In genomic region chr15:95875141-95875643, GRCh38 we compare ENCODE assay signal across 10 cellular contexts.
DNase-seq lines count a peak whose midpoint lies in the region; ATAC-seq and TF ChIP-seq lines count a peak whose summit lies in the region.
"Had no signal": no experiment of that assay in that cellular context is flagged by ENCODE, and none has a peak within 500 bp of the region (broad histone marks: within the 10 kb centered on the region; RNA-seq: fewer than 3 reads in every experiment).

No MANE protein-coding gene starts in this region.

- no peaks in the 10 kb centered on the region for H3K9me3 Mint-ChIP-seq in mesothelial cell of epicardium

- no peak overlapping the region for H2BK120ac ChIP-seq in mesenchymal stem cell (ENCODE audit: low read depth, low read length)

- WGBS in mesenchymal stem cell: 96% methylated on average over 4 of the region's 5 CpGs

- H2BK12ac ChIP-seq in mesenchymal stem cell (ENCODE audit: low read length in 2 of 2): no peak overlapping the region

- DNase-seq in central memory CD4-positive, alpha-beta T cell: peak; percentile 37
- no peak for DNase-seq in mesothelial cell of epicardium (ENCODE audit: low spot score in 2 of 2, unreplicated experiment in 2 of 2)
- DNase-seq in activated CD4-positive, alpha-beta T cell treated with anti-CD3 and anti-CD28 coated beads for 4 hours: no peak
- no peak for DNase-seq in activated CD4-positive, CD25-positive, alpha-beta regulatory T cell treated with anti-CD3 and anti-CD28 coated beads, Interleukin-2, amount 50 U/mL, for 72 hours
- no peak for DNase-seq in mesenchymal stem cell
- DNase-seq: activated naive CD4-positive, alpha-beta T cell treated with Interleukin-2 at 50 U/mL for 16 hours; islet precursor cell had no signal

- H2AFZ ChIP-seq in KMS-11 (ENCODE audit: low read depth) (peak overlapping the region; percentile 25), mesenchymal stem cell (ENCODE audit: low read depth, low read length) (no peak overlapping the region)

- peak overlapping the region; percentile 84 for H3K27ac Mint-ChIP-seq in mesothelial cell of epicardium

- no peak overlapping the region for H4K91ac ChIP-seq in mesenchymal stem cell (ENCODE audit: low read length)

- H3K4me3 ChIP-seq in BLaER1 treated with 17β-estradiol and CSF1 and Interleukin-3, amounts not matched to agents 10 nM and 100 nM: no peak overlapping the region
- H3K4me3 ChIP-seq in KMS-11 (IDR thresholded peaks at IDR 0.05; ENCODE audit: insufficient read depth, low read depth, low read length) (no peak overlapping the region), mesenchymal stem cell (ENCODE audit: insufficient read depth in 1 of 2, low read depth in 1 of 2, low read length in 2 of 2) (no peak overlapping the region)

- no peaks in the 10 kb centered on the region for H3K27me3 Mint-ChIP-seq in mesothelial cell of epicardium (ENCODE audit: low read depth)

- H2BK15ac ChIP-seq in mesenchymal stem cell (ENCODE audit: low read depth, poor library complexity, severe bottlenecking): no peak overlapping the region

- no peaks in the 10 kb centered on the region for H3K36me3 Mint-ChIP-seq in mesothelial cell of epicardium

- no peak overlapping the region for H3K18ac ChIP-seq in mesenchymal stem cell (ENCODE audit: low read depth in 1 of 2, low read length in 2 of 2)

- no peaks in the 10 kb centered on the region for H3K36me3 ChIP-seq in BLaER1 treated with 17β-estradiol and CSF1 and Interleukin-3, amounts not matched to agents 10 nM and 100 nM
- no peaks in the 10 kb centered on the region for H3K36me3 ChIP-seq in KMS-11 (ENCODE audit: insufficient read depth)
- no peaks in the 10 kb centered on the region for H3K36me3 ChIP-seq in mesenchymal stem cell (ENCODE audit: control insufficient read depth in 1 of 2, insufficient read depth in 2 of 2, low read depth in 1 of 2, low read length in 2 of 2)

- H4K8ac ChIP-seq in mesenchymal stem cell (ENCODE audit: low read length): no peak overlapping the region

- no peak overlapping the region for H3K4ac ChIP-seq in mesenchymal stem cell (ENCODE audit: low read depth in 1 of 2, low read length in 2 of 2)

- H3K79me1 ChIP-seq in mesenchymal stem cell (replicated peaks; ENCODE audit: low read length, poor library complexity, severe bottlenecking): no peaks in the 10 kb centered on the region

- H3K4me2 ChIP-seq in BLaER1 treated with 17β-estradiol and CSF1 and Interleukin-3, amounts not matched to agents 10 nM and 100 nM: peak overlapping the region in 10 of 11 experiments; percentile 4 to 60 (median 32); a peak in 18 of 22 replicates
- H3K4me2 ChIP-seq in KMS-11 (peak overlapping the region; percentile 22), mesenchymal stem cell (ENCODE audit: low read length, poor library complexity, severe bottlenecking) (no peak overlapping the region)

- H3K4me3 Mint-ChIP-seq in mesothelial cell of epicardium: no peak overlapping the region

- ATAC-seq in GM21526 (IDR thresholded peaks at IDR 0.05; ENCODE audit: low FRiP score, unreplicated experiment): no peak

- H3K4me1 ChIP-seq in BLaER1 treated with 17β-estradiol and CSF1 and Interleukin-3, amounts not matched to agents 10 nM and 100 nM: peaks cover 7 to 36% (median 27%) of the 10 kb centered on the region in 10 experiments; a peak in 17 of 20 replicates
- H3K4me1 ChIP-seq in KMS-11 (ENCODE audit: low read depth, poor library complexity, severe bottlenecking): peaks cover 81% of the 10 kb centered on the region
- H3K4me1 ChIP-seq in mesenchymal stem cell (ENCODE audit: control insufficient read depth, insufficient read depth, low read depth, low read length): no peaks in the 10 kb centered on the region

- peak overlapping the region in 9 of 11 experiments; percentile 1 to 60 (median 50); a peak in 12 of 22 replicates for H3K27ac ChIP-seq in BLaER1 treated with 17β-estradiol and CSF1 and Interleukin-3, amounts not matched to agents 10 nM and 100 nM
- peak overlapping the region; percentile 48 for H3K27ac ChIP-seq in KMS-11
- no peak overlapping the region for H3K27ac ChIP-seq in mesenchymal stem cell (ENCODE audit: low read length, poor library complexity, severe bottlenecking)

- no peak overlapping the region for H3K23ac ChIP-seq in mesenchymal stem cell (ENCODE audit: low read length in 2 of 2)

- H2AK5ac ChIP-seq in mesenchymal stem cell (ENCODE audit: low read length, severe bottlenecking): no peak overlapping the region

- H3K79me2 ChIP-seq in KMS-11 (ENCODE audit: insufficient read depth, low read depth): no peaks in the 10 kb centered on the region

- H3K14ac ChIP-seq in mesenchymal stem cell (ENCODE audit: low read length in 2 of 2): no peak overlapping the region

- no peak overlapping the region for H2BK5ac ChIP-seq in mesenchymal stem cell (ENCODE audit: low read depth, low read length, poor library complexity, severe bottlenecking)

- H4K20me1 ChIP-seq in BLaER1 treated with 17β-estradiol and CSF1 and Interleukin-3, amounts not matched to agents 10 nM and 100 nM: no peaks in the 10 kb centered on the region
- H4K20me1 ChIP-seq in KMS-11 (ENCODE audit: insufficient read depth): no peaks in the 10 kb centered on the region

- H3K9ac ChIP-seq in BLaER1 treated with 17β-estradiol and CSF1 and Interleukin-3, amounts not matched to agents 10 nM and 100 nM: no peak overlapping the region
- H3K9ac ChIP-seq in KMS-11 (no peak overlapping the region), mesenchymal stem cell (ENCODE audit: low read length) (no peak overlapping the region)

- TF ChIP-seq CTCF in KMS-11 (conservative IDR thresholded peaks at IDR 0.05; ENCODE audit: low read depth, low read length): no peak
- no peak for TF ChIP-seq CTCF in mesothelial cell of epicardium (IDR thresholded peaks at IDR 0.05; ENCODE audit: unreplicated experiment)

- H3K27me3 ChIP-seq in BLaER1 treated with 17β-estradiol and CSF1 and Interleukin-3, amounts not matched to agents 10 nM and 100 nM: no peaks in the 10 kb centered on the region
- H3K27me3 ChIP-seq in KMS-11 (ENCODE audit: insufficient read depth, low read depth): no peaks in the 10 kb centered on the region
- H3K27me3 ChIP-seq in mesenchymal stem cell (ENCODE audit: control insufficient read depth in 1 of 2, insufficient read depth in 1 of 2, low read length in 2 of 2): no peaks in the 10 kb centered on the region

- H3K9me3 ChIP-seq in BLaER1 treated with 17β-estradiol and CSF1 and Interleukin-3, amounts not matched to agents 10 nM and 100 nM (replicated peaks in 1 of 11): peaks cover 0 to 8% (median 0%) of the 10 kb centered on the region in 11 experiments; a peak in 1 of 22 replicates
- no peaks in the 10 kb centered on the region for H3K9me3 ChIP-seq in mesenchymal stem cell (ENCODE audit: control insufficient read depth, low read length)

- H3K4me1 Mint-ChIP-seq in mesothelial cell of epicardium: peaks cover 50% of the 10 kb centered on the region
